1 cellular context compared by ENCODE assay signal in the genomic region with DNA sequence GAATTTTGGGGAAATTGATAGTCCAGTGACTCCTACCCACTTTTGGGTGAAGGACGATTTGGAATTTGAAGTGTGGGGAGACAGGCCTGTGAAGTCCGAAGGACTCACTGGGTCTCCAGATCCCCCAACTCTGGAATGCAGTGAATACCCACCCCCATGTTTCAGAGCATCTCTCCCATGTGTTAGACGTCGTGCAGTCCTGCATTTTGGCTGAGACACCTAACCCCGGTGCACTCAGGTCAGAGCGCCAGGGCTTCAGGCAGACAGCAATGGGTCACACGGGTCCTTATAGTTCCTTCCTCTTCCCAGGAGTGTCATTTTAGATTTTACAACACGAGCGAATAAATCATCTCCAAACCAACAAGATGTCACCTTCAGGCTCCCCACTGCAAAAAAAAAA.
TF ChIP-seq lines count a peak whose summit lies in the region.

No MANE protein-coding gene starts in this region.

TF ChIP-seq in GM12878, 131 proteins besides CTCF, POLR2A, EP300 and RAD21:
- TF ChIP-seq NR2F1 (conservative IDR thresholded peaks at IDR 0.05) (0 out of 2 replicates have a peak, but pooled peaks have one; percentile 18), HDGF (IDR thresholded peaks at IDR 0.05) (no peak)
